Comparison of ENCODE assay signal across 8 cellular contexts in the genomic region with DNA sequence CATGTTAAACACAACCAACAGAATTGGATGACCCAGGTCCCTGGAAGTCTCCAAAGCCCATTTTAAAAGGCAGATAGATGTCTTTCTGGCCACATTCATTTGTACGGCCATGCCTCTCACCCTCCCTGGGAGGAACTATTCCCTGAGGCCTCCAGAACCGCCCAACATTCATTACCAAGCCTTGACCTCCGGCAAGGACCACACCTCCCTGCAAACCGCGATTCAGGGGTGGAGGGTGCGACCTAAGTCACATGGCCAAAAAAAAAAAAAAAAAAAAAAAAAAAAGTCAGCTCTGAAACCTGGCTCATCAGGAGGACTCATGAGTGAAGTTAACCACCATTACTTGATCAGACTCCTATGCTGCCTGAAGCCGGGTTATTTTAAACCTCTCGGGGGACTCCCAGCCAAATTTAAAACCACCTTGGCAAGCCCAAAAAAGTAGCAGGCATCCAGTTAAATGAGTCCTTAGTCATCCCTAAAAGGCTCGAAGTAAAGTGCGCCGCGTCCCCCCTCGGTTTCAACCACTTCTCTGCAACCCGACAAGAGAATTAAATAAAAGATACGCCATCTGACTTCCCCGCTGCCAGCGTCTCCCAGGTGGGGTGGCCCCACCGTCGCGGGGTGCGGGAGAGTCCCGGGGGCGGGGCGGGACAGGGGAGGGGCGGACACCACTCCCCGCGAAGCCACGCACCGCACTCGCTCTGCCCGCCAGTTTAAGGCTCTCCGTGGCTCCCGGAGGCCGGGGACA. TPM values are rescaled to one million over a fixed set of nuclear protein-coding genes. Genes with fewer than 3 reads are reported as not detected.
A peak's percentile ranks its signal among the peaks of the same experiment; 100 is the strongest.
DNase-seq lines count a peak whose midpoint lies in the region; FAIRE-seq and TF ChIP-seq lines count a peak whose summit lies in the region.

No MANE protein-coding gene starts in this region.

- H3K4me3 ChIP-seq in AG10803 (ENCODE audit: low read length), result peak overlapping the region; percentile 99

- DNase-seq in AG10803 (ENCODE audit: low read depth), result peak; percentile 94
- peak; percentile 53 for DNase-seq in HTR-8/SVneo (ENCODE audit: insufficient read length, low spot score)
- peak; percentile 42 for DNase-seq in activated CD4-positive, CD25-positive, alpha-beta regulatory T cell treated with anti-CD3 and anti-CD28 coated beads, Interleukin-2, amount 50 U/mL, for 16 hours (ENCODE audit: low read depth, low spot score)
- peak; percentile 66 for DNase-seq in cerebellum (ENCODE audit: low spot score)
- peak; percentile 92 for DNase-seq in kidney tubule cell (ENCODE audit: low spot score)
- DNase-seq in stimulated activated CD4-positive, alpha-beta T cell treated with anti-CD3 and anti-CD28 coated beads, Interleukin-2, amount 100 ng/mL, for 4 hours (ENCODE audit: low read depth), result peak; percentile 60
- no peak for DNase-seq in NCI-H146 treated with DMSO at 0.1 percent for 48 hours (lab: John Stamatoyannopoulos, UW; ENCODE audit: unreplicated experiment)

- peak; percentile 44 for TF ChIP-seq POLR2A in GM19099 (IDR thresholded peaks at IDR 0.05; ENCODE audit: extremely low read depth, insufficient read length, low read depth)

- no peak for FAIRE-seq in HTR-8/SVneo (lab: Jason Lieb, UNC)

- TF ChIP-seq CTCF in AG10803 (conservative IDR thresholded peaks at IDR 0.05; ENCODE audit: low read length), result no peak

RNA-seq across cellular contexts. Expression of a gene that starts 2.4 kb away (rescaled TPM):
- 2.8 TPM for total RNA-seq in cerebellum
